Comparison of ENCODE assay signal across 8 cellular contexts in the genomic region with DNA sequence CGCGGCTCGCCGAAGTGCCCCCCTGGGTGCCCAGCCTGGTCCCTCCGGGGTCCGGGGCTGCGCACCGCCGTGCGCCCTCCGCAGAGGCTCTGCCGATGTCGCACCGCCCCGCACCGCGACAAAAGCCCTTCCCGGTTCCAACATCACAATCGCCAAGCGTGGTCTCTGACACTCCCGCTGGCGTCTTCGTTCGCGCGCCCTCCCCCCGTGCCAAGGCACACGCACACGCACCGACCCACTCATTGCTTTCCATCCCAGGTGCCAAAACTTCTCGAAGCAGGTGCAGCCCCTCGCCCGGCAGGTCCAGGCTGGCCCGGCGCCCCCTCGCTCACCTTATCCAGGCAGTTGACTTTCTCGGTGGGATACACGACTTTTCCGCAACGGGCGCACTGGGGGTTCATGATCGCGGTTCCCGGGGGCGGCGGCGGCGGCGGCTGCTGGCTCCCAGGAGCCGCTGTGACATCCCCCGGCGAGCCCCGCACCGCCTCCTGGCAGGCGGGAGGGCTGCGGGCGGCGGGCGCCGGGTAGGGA.
DNase-seq lines count a peak whose midpoint lies in the region; ATAC-seq and TF ChIP-seq lines count a peak whose summit lies in the region.

No MANE protein-coding gene starts in this region.

- CTCF ChIA-PET in Calu3 (lab: Charles Lee) = interaction anchor here (0.6 to 1.3 kb wide), 3 partner anchors 21 to 170 kb away, joined by 3 to 5 read pairs (median 4); no protein-coding TSS in a partner anchor
- CTCF ChIA-PET in RWPE1 (lab: Yijun Ruan, JAX) = interaction anchor here (0.6 kb wide), 1 partner anchor 65 kb away, joined by 11 read pairs; no protein-coding TSS in a partner anchor

- H3K36me3 Mint-ChIP-seq in Calu3 (ENCODE audit: insufficient read depth, unreplicated experiment) = peaks cover 37% of the 10 kb centered on the region
- peaks cover 1% of the 10 kb centered on the region for H3K36me3 Mint-ChIP-seq in progenitor cell of endocrine pancreas (ENCODE audit: insufficient read depth)

- H3K4me1 Mint-ChIP-seq in Calu3 (ENCODE audit: low read depth, unreplicated experiment) (peaks cover 19% of the 10 kb centered on the region), progenitor cell of endocrine pancreas (ENCODE audit: low read depth) (peaks cover 13% of the 10 kb centered on the region)

- H3K27ac ChIP-seq in RWPE1 = peak overlapping the region; percentile 59

- intact Hi-C loops in Calu3 (cut with micrococcal nuclease; ENCODE audit: unreplicated experiment) = loop anchor here (5.0 to 10.0 kb wide), 3 partner anchors 61 to 99 kb away; no protein-coding TSS in a partner anchor

- TF ChIP-seq CTCF in Calu3 (IDR thresholded peaks at IDR 0.05; ENCODE audit: unreplicated experiment) (no peak), RWPE1 (conservative IDR thresholded peaks at IDR 0.05; ENCODE audit: low read depth) (no peak), fibroblast of mammary gland (conservative IDR thresholded peaks at IDR 0.05; ENCODE audit: control insufficient read depth, insufficient read depth, low read depth, low read length) (no peak), progenitor cell of endocrine pancreas (IDR thresholded peaks at IDR 0.05; ENCODE audit: unreplicated experiment) (no peak)

- ATAC-seq in GM19463 (IDR thresholded peaks at IDR 0.05; ENCODE audit: unreplicated experiment) (no peak), HG03457 (IDR thresholded peaks at IDR 0.05; ENCODE audit: unreplicated experiment) (no peak), HG03139 (IDR thresholded peaks at IDR 0.05; ENCODE audit: unreplicated experiment) (no peak)

- H3K27ac Mint-ChIP-seq in Calu3 (ENCODE audit: unreplicated experiment) (peak overlapping the region; percentile 44), progenitor cell of endocrine pancreas (peak overlapping the region; percentile 88)

- H3K27me3 Mint-ChIP-seq in Calu3 (ENCODE audit: unreplicated experiment) = no peaks in the 10 kb centered on the region
- peaks cover 22% of the 10 kb centered on the region for H3K27me3 Mint-ChIP-seq in progenitor cell of endocrine pancreas

- DNase-seq in Calu3 (peak; percentile 17), RWPE1 (ENCODE audit: low spot score) (no peak), fibroblast of mammary gland (ENCODE audit: low read depth) (no peak), progenitor cell of endocrine pancreas (ENCODE audit: low spot score, unreplicated experiment) (no peak), SKM-1 (lab: John Stamatoyannopoulos, UW; ENCODE audit: unreplicated experiment) (no peak)

- H3K4me3 Mint-ChIP-seq in Calu3 (ENCODE audit: low read depth, unreplicated experiment) = peak overlapping the region; percentile 96
- H3K4me3 Mint-ChIP-seq in progenitor cell of endocrine pancreas (ENCODE audit: low read depth) = peak overlapping the region; percentile 92

- POLR2A ChIA-PET in RWPE1 (lab: Yijun Ruan, JAX; ENCODE audit: low non-redundant PET) = interaction anchor here (0.6 kb wide), 1 partner anchor 14 kb away, joined by 4 read pairs; no protein-coding TSS in a partner anchor

- BruUV-seq in Calu3 (replicated peaks; lab: Mats Ljungman, UMichigan) = no TSS peak

- H3K9me3 Mint-ChIP-seq in Calu3 (ENCODE audit: low read depth, unreplicated experiment) (no peaks in the 10 kb centered on the region), progenitor cell of endocrine pancreas (ENCODE audit: low read depth) (no peaks in the 10 kb centered on the region)

- peak overlapping the region; percentile 76 for H3K4me3 ChIP-seq in fibroblast of mammary gland (ENCODE audit: control insufficient read depth, low read depth, low read length)
